ENCODE assay signal across 1 cellular context in the genomic region with DNA sequence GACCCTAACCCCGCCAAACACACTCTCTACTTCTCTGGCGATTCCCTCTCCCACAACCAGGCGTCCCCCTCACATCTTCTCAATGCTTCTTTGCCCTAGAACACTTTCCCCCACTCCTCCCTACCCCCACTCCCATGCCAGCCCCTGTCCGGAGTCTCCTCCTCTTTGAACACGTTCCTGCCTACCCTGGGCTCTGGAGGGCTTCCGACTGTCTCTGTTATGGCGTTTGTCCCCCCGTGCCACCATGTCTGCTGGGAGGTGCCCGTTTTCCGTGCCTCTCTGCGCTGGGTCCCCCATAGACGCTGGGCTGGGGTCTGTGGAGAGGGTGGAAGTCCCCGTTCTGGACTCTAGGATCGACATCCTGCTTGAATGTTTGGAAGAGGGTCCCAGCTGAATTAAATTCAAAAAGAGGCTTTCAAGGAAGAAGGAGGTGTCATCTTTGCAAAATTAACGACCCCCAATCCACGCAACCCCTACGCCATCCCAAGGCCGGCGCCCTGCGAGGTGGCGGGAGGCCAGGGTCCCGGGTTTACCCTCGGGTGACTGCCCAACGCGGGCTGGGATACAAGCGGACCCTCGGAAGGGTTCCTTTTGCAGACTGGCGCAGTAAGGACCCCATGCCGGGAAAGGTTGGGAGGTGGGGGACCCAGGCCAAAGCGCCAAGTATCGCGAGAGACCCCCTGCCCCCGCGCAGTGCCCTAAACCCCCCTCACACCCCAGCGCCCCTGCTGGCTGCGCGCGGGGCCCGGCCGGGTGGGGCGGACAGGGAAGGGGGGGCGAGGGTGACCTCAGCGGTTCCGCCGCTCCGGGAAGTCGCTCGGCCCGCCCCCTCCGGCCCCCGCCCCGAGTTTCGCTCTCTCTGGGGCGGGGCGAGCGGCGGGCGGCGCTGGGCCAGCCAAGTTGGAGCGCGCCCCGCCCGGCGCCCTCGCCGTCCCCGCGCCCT.
TF ChIP-seq lines count a peak whose summit lies in the region.

No MANE protein-coding gene starts in this region.

TF ChIP-seq in HepG2, 621 proteins besides CTCF, POLR2A, EP300 and RAD21 (continues in another document):
- TF ChIP-seq WIZ (CRISPR knock-in tag; IDR thresholded peaks at IDR 0.05): no peak
- TF ChIP-seq SOX5 (CRISPR knock-in tag; IDR thresholded peaks at IDR 0.05; ENCODE audit: borderline replicate concordance): no peak
- peak; percentile 20; the same call in 1 of the 2 replicates for TF ChIP-seq SALL1 (CRISPR knock-in tag; IDR thresholded peaks at IDR 0.05)
- TF ChIP-seq, protein P1, sequence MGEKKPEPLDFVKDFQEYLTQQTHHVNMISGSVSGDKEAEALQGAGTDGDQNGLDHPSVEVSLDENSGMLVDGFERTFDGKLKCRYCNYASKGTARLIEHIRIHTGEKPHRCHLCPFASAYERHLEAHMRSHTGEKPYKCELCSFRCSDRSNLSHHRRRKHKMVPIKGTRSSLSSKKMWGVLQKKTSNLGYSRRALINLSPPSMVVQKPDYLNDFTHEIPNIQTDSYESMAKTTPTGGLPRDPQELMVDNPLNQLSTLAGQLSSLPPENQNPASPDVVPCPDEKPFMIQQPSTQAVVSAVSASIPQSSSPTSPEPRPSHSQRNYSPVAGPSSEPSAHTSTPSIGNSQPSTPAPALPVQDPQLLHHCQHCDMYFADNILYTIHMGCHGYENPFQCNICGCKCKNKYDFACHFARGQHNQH (CRISPR knock-in tag; IDR thresholded peaks at IDR 0.05): no peak
- TF ChIP-seq SNAI1 (CRISPR knock-in tag; IDR thresholded peaks at IDR 0.05; ENCODE audit: borderline replicate concordance): no peak
- TF ChIP-seq, protein P2, sequence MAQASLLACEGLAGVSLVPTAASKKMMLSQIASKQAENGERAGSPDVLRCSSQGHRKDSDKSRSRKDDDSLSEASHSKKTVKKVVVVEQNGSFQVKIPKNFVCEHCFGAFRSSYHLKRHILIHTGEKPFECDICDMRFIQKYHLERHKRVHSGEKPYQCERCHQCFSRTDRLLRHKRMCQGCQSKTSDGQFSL (CRISPR knock-in tag; IDR thresholded peaks at IDR 0.05): peak; percentile 87
- TF ChIP-seq ZNF772 (CRISPR knock-in tag; IDR thresholded peaks at IDR 0.05): peak; percentile 55; the same call in 1 of the 2 replicates
- TF ChIP-seq RFX5 (IDR thresholded peaks at IDR 0.05; ENCODE audit: low read depth, low read length): no peak
- TF ChIP-seq, protein P3, sequence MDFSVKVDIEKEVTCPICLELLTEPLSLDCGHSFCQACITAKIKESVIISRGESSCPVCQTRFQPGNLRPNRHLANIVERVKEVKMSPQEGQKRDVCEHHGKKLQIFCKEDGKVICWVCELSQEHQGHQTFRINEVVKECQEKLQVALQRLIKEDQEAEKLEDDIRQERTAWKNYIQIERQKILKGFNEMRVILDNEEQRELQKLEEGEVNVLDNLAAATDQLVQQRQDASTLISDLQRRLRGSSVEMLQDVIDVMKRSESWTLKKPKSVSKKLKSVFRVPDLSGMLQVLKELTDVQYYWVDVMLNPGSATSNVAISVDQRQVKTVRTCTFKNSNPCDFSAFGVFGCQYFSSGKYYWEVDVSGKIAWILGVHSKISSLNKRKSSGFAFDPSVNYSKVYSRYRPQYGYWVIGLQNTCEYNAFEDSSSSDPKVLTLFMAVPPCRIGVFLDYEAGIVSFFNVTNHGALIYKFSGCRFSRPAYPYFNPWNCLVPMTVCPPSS (IDR thresholded peaks at IDR 0.05): no peak
- TF ChIP-seq PITX1 (CRISPR knock-in tag; IDR thresholded peaks at IDR 0.05): no peak; the same call in 1 of the 2 replicates
- TF ChIP-seq AGO2 (optimal IDR thresholded peaks at IDR 0.05; ENCODE audit: low read depth, low read length): peak; percentile 49
- no peak for TF ChIP-seq ZNF317 (CRISPR knock-in tag; IDR thresholded peaks at IDR 0.05)
- TF ChIP-seq NFKBIZ (CRISPR knock-in tag; IDR thresholded peaks at IDR 0.05): no peak
- TF ChIP-seq CREB1 (IDR thresholded peaks at IDR 0.05): no peak
- no peak for TF ChIP-seq CREB1 (CRISPR knock-in tag; IDR thresholded peaks at IDR 0.05)
- 0 out of 2 replicates have a peak, but pooled peaks have one; percentile 55 for TF ChIP-seq HES4 (CRISPR knock-in tag; IDR thresholded peaks at IDR 0.05; ENCODE audit: borderline replicate concordance)
- TF ChIP-seq KDM5A (IDR thresholded peaks at IDR 0.05; ENCODE audit: borderline replicate concordance, low read length): peak; percentile 60; the same call in 1 of the 2 replicates
- TF ChIP-seq, protein P4, sequence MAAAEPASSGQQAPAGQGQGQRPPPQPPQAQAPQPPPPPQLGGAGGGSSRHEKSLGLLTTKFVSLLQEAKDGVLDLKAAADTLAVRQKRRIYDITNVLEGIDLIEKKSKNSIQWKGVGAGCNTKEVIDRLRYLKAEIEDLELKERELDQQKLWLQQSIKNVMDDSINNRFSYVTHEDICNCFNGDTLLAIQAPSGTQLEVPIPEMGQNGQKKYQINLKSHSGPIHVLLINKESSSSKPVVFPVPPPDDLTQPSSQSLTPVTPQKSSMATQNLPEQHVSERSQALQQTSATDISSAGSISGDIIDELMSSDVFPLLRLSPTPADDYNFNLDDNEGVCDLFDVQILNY (CRISPR knock-in tag; conservative IDR thresholded peaks at IDR 0.05): no peak
- TF ChIP-seq, protein P5, sequence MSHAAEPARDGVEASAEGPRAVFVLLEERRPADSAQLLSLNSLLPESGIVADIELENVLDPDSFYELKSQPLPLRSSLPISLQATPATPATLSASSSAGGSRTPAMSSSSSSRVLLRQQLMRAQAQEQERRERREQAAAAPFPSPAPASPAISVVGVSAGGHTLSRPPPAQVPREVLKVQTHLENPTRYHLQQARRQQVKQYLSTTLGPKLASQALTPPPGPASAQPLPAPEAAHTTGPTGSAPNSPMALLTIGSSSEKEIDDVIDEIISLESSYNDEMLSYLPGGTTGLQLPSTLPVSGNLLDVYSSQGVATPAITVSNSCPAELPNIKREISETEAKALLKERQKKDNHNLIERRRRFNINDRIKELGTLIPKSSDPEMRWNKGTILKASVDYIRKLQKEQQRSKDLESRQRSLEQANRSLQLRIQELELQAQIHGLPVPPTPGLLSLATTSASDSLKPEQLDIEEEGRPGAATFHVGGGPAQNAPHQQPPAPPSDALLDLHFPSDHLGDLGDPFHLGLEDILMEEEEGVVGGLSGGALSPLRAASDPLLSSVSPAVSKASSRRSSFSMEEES (CRISPR knock-in tag; IDR thresholded peaks at IDR 0.05): no peak
- 0 out of 2 replicates have a peak, but pooled peaks have one; percentile 30 for TF ChIP-seq ELF4 (CRISPR knock-in tag; IDR thresholded peaks at IDR 0.05; ENCODE audit: borderline replicate concordance)
- TF ChIP-seq, protein P6, sequence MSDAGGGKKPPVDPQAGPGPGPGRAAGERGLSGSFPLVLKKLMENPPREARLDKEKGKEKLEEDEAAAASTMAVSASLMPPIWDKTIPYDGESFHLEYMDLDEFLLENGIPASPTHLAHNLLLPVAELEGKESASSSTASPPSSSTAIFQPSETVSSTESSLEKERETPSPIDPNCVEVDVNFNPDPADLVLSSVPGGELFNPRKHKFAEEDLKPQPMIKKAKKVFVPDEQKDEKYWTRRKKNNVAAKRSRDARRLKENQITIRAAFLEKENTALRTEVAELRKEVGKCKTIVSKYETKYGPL (CRISPR knock-in tag; IDR thresholded peaks at IDR 0.05): no peak
- TF ChIP-seq, protein P7, sequence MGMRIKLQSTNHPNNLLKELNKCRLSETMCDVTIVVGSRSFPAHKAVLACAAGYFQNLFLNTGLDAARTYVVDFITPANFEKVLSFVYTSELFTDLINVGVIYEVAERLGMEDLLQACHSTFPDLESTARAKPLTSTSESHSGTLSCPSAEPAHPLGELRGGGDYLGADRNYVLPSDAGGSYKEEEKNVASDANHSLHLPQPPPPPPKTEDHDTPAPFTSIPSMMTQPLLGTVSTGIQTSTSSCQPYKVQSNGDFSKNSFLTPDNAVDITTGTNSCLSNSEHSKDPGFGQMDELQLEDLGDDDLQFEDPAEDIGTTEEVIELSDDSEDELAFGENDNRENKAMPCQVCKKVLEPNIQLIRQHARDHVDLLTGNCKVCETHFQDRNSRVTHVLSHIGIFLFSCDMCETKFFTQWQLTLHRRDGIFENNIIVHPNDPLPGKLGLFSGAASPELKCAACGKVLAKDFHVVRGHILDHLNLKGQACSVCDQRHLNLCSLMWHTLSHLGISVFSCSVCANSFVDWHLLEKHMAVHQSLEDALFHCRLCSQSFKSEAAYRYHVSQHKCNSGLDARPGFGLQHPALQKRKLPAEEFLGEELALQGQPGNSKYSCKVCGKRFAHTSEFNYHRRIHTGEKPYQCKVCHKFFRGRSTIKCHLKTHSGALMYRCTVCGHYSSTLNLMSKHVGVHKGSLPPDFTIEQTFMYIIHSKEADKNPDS (CRISPR knock-in tag; IDR thresholded peaks at IDR 0.05): no peak
- no peak for TF ChIP-seq SP140L (CRISPR knock-in tag; IDR thresholded peaks at IDR 0.05; ENCODE audit: borderline replicate concordance)
- TF ChIP-seq, protein P8, sequence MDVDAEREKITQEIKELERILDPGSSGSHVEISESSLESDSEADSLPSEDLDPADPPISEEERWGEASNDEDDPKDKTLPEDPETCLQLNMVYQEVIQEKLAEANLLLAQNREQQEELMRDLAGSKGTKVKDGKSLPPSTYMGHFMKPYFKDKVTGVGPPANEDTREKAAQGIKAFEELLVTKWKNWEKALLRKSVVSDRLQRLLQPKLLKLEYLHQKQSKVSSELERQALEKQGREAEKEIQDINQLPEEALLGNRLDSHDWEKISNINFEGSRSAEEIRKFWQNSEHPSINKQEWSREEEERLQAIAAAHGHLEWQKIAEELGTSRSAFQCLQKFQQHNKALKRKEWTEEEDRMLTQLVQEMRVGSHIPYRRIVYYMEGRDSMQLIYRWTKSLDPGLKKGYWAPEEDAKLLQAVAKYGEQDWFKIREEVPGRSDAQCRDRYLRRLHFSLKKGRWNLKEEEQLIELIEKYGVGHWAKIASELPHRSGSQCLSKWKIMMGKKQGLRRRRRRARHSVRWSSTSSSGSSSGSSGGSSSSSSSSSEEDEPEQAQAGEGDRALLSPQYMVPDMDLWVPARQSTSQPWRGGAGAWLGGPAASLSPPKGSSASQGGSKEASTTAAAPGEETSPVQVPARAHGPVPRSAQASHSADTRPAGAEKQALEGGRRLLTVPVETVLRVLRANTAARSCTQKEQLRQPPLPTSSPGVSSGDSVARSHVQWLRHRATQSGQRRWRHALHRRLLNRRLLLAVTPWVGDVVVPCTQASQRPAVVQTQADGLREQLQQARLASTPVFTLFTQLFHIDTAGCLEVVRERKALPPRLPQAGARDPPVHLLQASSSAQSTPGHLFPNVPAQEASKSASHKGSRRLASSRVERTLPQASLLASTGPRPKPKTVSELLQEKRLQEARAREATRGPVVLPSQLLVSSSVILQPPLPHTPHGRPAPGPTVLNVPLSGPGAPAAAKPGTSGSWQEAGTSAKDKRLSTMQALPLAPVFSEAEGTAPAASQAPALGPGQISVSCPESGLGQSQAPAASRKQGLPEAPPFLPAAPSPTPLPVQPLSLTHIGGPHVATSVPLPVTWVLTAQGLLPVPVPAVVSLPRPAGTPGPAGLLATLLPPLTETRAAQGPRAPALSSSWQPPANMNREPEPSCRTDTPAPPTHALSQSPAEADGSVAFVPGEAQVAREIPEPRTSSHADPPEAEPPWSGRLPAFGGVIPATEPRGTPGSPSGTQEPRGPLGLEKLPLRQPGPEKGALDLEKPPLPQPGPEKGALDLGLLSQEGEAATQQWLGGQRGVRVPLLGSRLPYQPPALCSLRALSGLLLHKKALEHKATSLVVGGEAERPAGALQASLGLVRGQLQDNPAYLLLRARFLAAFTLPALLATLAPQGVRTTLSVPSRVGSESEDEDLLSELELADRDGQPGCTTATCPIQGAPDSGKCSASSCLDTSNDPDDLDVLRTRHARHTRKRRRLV (CRISPR knock-in tag; IDR thresholded peaks at IDR 0.05): no peak
- no peak for TF ChIP-seq SIN3B (IDR thresholded peaks at IDR 0.05; ENCODE audit: low read length)
- 0 out of 2 replicates have a peak, but pooled peaks have one; percentile 24 for TF ChIP-seq PHF20 (CRISPR knock-in tag; IDR thresholded peaks at IDR 0.05)
- TF ChIP-seq ZNF33B (CRISPR knock-in tag; IDR thresholded peaks at IDR 0.05): 0 out of 2 replicates have a peak, but pooled peaks have one; percentile 45
- no peak for TF ChIP-seq FIP1L1 (IDR thresholded peaks at IDR 0.05; ENCODE audit: borderline replicate concordance, insufficient read depth, low read depth, low read length)
- no peak for TF ChIP-seq ZNF841 (CRISPR knock-in tag; IDR thresholded peaks at IDR 0.05; ENCODE audit: borderline replicate concordance)
- 0 out of 2 replicates have a peak, but pooled peaks have one; percentile 20 for TF ChIP-seq REPIN1 (CRISPR knock-in tag; IDR thresholded peaks at IDR 0.05; ENCODE audit: borderline replicate concordance, low read depth)
- TF ChIP-seq GATAD2A (CRISPR knock-in tag; IDR thresholded peaks at IDR 0.05): 0 out of 2 replicates have a peak, but pooled peaks have one; percentile 43
- 0 out of 2 replicates have a peak, but pooled peaks have one; percentile 27 for TF ChIP-seq SP4 (CRISPR knock-in tag; IDR thresholded peaks at IDR 0.05)
- TF ChIP-seq, protein P9, sequence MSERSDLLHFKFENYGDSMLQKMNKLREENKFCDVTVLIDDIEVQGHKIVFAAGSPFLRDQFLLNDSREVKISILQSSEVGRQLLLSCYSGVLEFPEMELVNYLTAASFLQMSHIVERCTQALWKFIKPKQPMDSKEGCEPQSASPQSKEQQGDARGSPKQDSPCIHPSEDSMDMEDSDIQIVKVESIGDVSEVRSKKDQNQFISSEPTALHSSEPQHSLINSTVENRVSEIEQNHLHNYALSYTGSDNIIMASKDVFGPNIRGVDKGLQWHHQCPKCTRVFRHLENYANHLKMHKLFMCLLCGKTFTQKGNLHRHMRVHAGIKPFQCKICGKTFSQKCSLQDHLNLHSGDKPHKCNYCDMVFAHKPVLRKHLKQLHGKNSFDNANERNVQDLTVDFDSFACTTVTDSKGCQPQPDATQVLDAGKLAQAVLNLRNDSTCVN (CRISPR knock-in tag; IDR thresholded peaks at IDR 0.05; ENCODE audit: borderline replicate concordance): 0 out of 2 replicates have a peak, but pooled peaks have one; percentile 11
- no peak for TF ChIP-seq KAT7 (CRISPR knock-in tag; IDR thresholded peaks at IDR 0.05; ENCODE audit: borderline replicate concordance)
- TF ChIP-seq ATF1 (CRISPR knock-in tag; IDR thresholded peaks at IDR 0.05): no peak
- no peak for TF ChIP-seq ZNF224 (CRISPR knock-in tag; IDR thresholded peaks at IDR 0.05)
- TF ChIP-seq ZFP41 (CRISPR knock-in tag; IDR thresholded peaks at IDR 0.05; ENCODE audit: borderline replicate concordance): no peak
- TF ChIP-seq ZNF337 (CRISPR knock-in tag; IDR thresholded peaks at IDR 0.05; ENCODE audit: borderline replicate concordance, low read depth): no peak
- TF ChIP-seq, protein P10, sequence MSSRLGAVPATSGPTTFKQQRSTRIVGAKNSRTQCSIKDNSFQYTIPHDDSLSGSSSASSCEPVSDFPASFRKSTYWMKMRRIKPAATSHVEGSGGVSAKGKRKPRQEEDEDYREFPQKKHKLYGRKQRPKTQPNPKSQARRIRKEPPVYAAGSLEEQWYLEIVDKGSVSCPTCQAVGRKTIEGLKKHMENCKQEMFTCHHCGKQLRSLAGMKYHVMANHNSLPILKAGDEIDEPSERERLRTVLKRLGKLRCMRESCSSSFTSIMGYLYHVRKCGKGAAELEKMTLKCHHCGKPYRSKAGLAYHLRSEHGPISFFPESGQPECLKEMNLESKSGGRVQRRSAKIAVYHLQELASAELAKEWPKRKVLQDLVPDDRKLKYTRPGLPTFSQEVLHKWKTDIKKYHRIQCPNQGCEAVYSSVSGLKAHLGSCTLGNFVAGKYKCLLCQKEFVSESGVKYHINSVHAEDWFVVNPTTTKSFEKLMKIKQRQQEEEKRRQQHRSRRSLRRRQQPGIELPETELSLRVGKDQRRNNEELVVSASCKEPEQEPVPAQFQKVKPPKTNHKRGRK (CRISPR knock-in tag; IDR thresholded peaks at IDR 0.05): no peak
